22 cellular contexts compared by ENCODE assay signal in the genomic region with DNA sequence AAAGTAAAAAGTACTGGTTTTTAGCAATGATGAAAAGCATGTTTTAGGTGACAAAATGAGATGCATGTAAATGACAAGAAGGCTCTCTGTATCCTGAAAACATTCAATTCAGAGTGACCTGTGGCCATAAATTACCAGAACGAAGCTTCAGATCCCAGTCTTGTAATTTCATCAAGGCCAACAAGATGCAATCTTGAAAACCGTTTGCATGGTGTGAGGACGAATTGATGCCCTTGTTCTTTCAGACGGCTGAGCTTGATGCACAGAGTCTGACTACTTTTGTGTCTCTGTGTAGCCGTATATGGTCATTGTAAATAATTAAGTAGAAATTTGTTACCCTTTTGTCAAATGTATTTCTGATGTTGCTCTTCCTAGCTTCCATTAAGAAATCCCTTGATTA.
"Had no signal": no experiment of that assay in that cellular context is flagged by ENCODE, and none has a peak within 500 bp of the region (broad histone marks: within the 10 kb centered on the region; RNA-seq: fewer than 3 reads in every experiment).

No MANE protein-coding gene starts in this region.

- H3K4me1 Mint-ChIP-seq: activated CD4-positive, alpha-beta memory T cell treated with anti-CD3 and anti-CD28 coated beads, Interleukin-2, amount 10 ng/mL, durations not matched to agents 7 days and 5 days; activated CD8-positive, alpha-beta memory T cell treated with anti-CD3 and anti-CD28 coated beads, Interleukin-2, amount 10 ng/mL, durations not matched to agents 7 days and 5 days had no signal

- DNase-seq: activated B cell treated with CpG ODN at 0.5 μM for 24 hours; activated CD4-positive, alpha-beta memory T cell treated with anti-CD3 and anti-CD28 coated beads, Interleukin-2, amount 10 ng/mL, durations not matched to agents 7 days and 5 days; activated CD4-positive, alpha-beta T cell treated with anti-CD3 and anti-CD28 coated beads for 4 hours; activated CD8-positive, alpha-beta memory T cell treated with anti-CD3 and anti-CD28 coated beads, Interleukin-2, amount 10 ng/mL, durations not matched to agents 7 days and 5 days; activated naive CD4-positive, alpha-beta T cell treated with Interleukin-2 at 50 U/mL for 16 hours; activated T-cell treated with anti-CD3 and anti-CD28 coated beads, Interleukin-2, amount 50 U/mL, for 1 hour; central memory CD4-positive, alpha-beta T cell; dorsolateral prefrontal cortex; foreskin fibroblast; hypothalamus; right cardiac atrium; small intestine; stimulated activated CD4-positive, alpha-beta T cell treated with anti-CD3 and anti-CD28 coated beads, Interleukin-4, amount 100 ng/mL, for 1 hour; stomach; trophoblast cell had no signal

- H3K27me3 Mint-ChIP-seq: activated B cell treated with CpG ODN at 0.5 μM for 24 hours; activated CD4-positive, alpha-beta memory T cell treated with anti-CD3 and anti-CD28 coated beads, Interleukin-2, amount 10 ng/mL, durations not matched to agents 7 days and 5 days; activated CD8-positive, alpha-beta memory T cell treated with anti-CD3 and anti-CD28 coated beads, Interleukin-2, amount 10 ng/mL, durations not matched to agents 7 days and 5 days; brain had no signal

- H3K4me1 ChIP-seq: prostate gland, stomach had no signal

- H3K27ac Mint-ChIP-seq: activated B cell treated with CpG ODN at 0.5 μM for 24 hours; activated CD4-positive, alpha-beta memory T cell treated with anti-CD3 and anti-CD28 coated beads, Interleukin-2, amount 10 ng/mL, durations not matched to agents 7 days and 5 days; activated CD8-positive, alpha-beta memory T cell treated with anti-CD3 and anti-CD28 coated beads, Interleukin-2, amount 10 ng/mL, durations not matched to agents 7 days and 5 days; activated T-helper 2 cell treated with anti-CD3 and anti-CD28 coated beads, Interferon-gamma antibody, Interleukin-2, Interleukin-4, amounts not matched to agents 10 μg/mL and 5 μg/mL and 100 μg/mL, durations not matched to agents 14 hours and 24 hours and 36 hours; nephron; T-helper 2 cell treated with Interferon-gamma antibody and Interleukin-4, amounts not matched to agents 5 μg/mL and 100 μg/mL, for 36 hours had no signal

- ATAC-seq: activated CD8-positive, alpha-beta memory T cell treated with anti-CD3 and anti-CD28 coated beads, Interleukin-2, amount 10 ng/mL, durations not matched to agents 7 days and 5 days; right cardiac atrium had no signal

- H3K9me3 ChIP-seq: prostate gland had no signal

- H3K27me3 ChIP-seq: stomach had no signal

- H3K36me3 Mint-ChIP-seq: activated CD8-positive, alpha-beta memory T cell treated with anti-CD3 and anti-CD28 coated beads, Interleukin-2, amount 10 ng/mL, durations not matched to agents 7 days and 5 days; brain had no signal

- H3K4me3 Mint-ChIP-seq: activated B cell treated with CpG ODN at 0.5 μM for 24 hours; activated CD4-positive, alpha-beta memory T cell treated with anti-CD3 and anti-CD28 coated beads, Interleukin-2, amount 10 ng/mL, durations not matched to agents 7 days and 5 days; activated CD8-positive, alpha-beta memory T cell treated with anti-CD3 and anti-CD28 coated beads, Interleukin-2, amount 10 ng/mL, durations not matched to agents 7 days and 5 days; nephron; T-helper 2 cell treated with Interferon-gamma antibody and Interleukin-4, amounts not matched to agents 5 μg/mL and 100 μg/mL, for 36 hours had no signal

- H3K9me3 Mint-ChIP-seq: activated CD4-positive, alpha-beta memory T cell treated with anti-CD3 and anti-CD28 coated beads, Interleukin-2, amount 10 ng/mL, durations not matched to agents 7 days and 5 days; activated T-helper 2 cell treated with anti-CD3 and anti-CD28 coated beads, Interferon-gamma antibody, Interleukin-2, Interleukin-4, amounts not matched to agents 10 μg/mL and 5 μg/mL and 100 μg/mL, durations not matched to agents 14 hours and 24 hours and 36 hours; T-helper 2 cell treated with Interferon-gamma antibody and Interleukin-4, amounts not matched to agents 5 μg/mL and 100 μg/mL, for 36 hours had no signal

- H3K27ac ChIP-seq: dorsolateral prefrontal cortex, epithelial cell of prostate, prostate gland, stomach had no signal

- H3K36me3 ChIP-seq: prostate gland, stomach had no signal

- H3K4me3 ChIP-seq: dorsolateral prefrontal cortex, lung, prostate gland, stomach had no signal
